In the genomic region with DNA sequence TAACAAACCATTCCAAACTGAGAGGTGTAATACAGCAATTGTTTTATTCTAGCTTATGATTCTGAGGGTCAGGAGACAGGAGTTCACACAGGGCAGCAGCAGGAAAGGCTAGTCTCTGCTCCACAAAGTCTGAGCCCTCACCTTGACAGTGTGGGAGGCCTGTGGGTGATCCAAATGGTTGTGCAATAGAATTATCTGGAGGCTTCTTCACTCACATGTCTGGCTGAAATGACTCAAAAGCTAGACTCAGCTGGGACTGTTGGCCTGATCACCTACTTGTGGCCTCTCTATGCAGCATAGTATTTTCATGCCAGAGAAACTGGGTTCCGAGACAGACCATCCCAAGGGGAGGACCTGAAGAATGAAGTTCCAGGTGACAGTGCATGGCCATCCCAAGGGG, we compare ENCODE assay signal across 19 cellular contexts.
"Had no signal": no experiment of that assay in that cellular context is flagged by ENCODE, and none has a peak within 500 bp of the region (broad histone marks: within the 10 kb centered on the region; RNA-seq: fewer than 3 reads in every experiment).

No MANE protein-coding gene starts in this region.

- DNase-seq: KBM-7, MG63, NCI-H1092, NCI-H1105 treated with DMSO at 0.1 percent for 48 hours, NCI-H1417 treated with DMSO at 0.1 percent for 48 hours, NCI-H146, NCI-H1694 treated with DMSO at 0.1 percent for 48 hours, NCI-H1930, NCI-H2081, NCI-H2107, NCI-H2227 treated with DMSO at 0.1 percent for 48 hours, NCI-H524, NCI-H526 treated with DMSO at 0.1 percent for 48 hours, NCI-H748 treated with DMSO at 0.1 percent for 48 hours, SHP77, SK-N-SH, SW 1271 had no signal

- H3K9ac ChIP-seq: SK-N-SH had no signal

- H3K27ac ChIP-seq: HL-60, RWPE1 had no signal

- H3K4me3 ChIP-seq: MG63 had no signal

- H3K36me3 ChIP-seq: MG63 had no signal

- H3K27me3 ChIP-seq: MG63 had no signal

- H3K9me3 ChIP-seq: MG63, SK-N-SH had no signal

- H3K4me2 ChIP-seq: SK-N-SH had no signal
